ENCODE assay signal across 21 cellular contexts in genomic region chr18:63284173-63284765, GRCh38. TPM values are rescaled to one million over a fixed set of nuclear protein-coding genes. Genes with fewer than 3 reads are reported as not detected.
DNase-seq lines count a peak whose midpoint lies in the region; ATAC-seq, FAIRE-seq and TF ChIP-seq lines count a peak whose summit lies in the region.
"Had no signal": no experiment of that assay in that cellular context is flagged by ENCODE, and none has a peak within 500 bp of the region (broad histone marks: within the 10 kb centered on the region; RNA-seq: fewer than 3 reads in every experiment).

No MANE protein-coding gene starts in this region.

- no peak overlapping the region for H2BK120ac ChIP-seq in mesendoderm (ENCODE audit: low read depth, low read length)

- no peaks in the 10 kb centered on the region for H3K27me3 ChIP-seq in mesendoderm (ENCODE audit: insufficient read depth, low read length, poor library complexity)
- no peaks in the 10 kb centered on the region for H3K27me3 ChIP-seq in subcutaneous abdominal adipose tissue (ENCODE audit: control insufficient read depth in 5 of 5, insufficient read depth in 4 of 5, low read length in 5 of 5)
- H3K27me3 ChIP-seq: heart left ventricle, neural progenitor cell, SJCRH30 had no signal

- peaks cover 23 to 45% (median 27%) of the 10 kb centered on the region in 3 donors for H3K4me1 Mint-ChIP-seq in T-cell
- peaks cover 38% of the 10 kb centered on the region for H3K4me1 Mint-ChIP-seq in stimulated activated naive CD8-positive, alpha-beta T cell treated with anti-CD3 and anti-CD28 coated beads, Interleukin-15, amount 100 ng/mL, for 72 hours

- WGBS in mesendoderm (ENCODE audit: extremely low coverage, insufficient coverage, low lambda C conversion rate): no CpG with 5 or more reads among the region's 5 CpGs

- H3K79me2 ChIP-seq in mesendoderm (ENCODE audit: control insufficient read depth, insufficient read depth, low read length): no peaks in the 10 kb centered on the region

- TF ChIP-seq POLR2A in GM12891 (IDR thresholded peaks at IDR 0.05; ENCODE audit: low read depth, low read length): no peak

- H3K9me3 ChIP-seq in subcutaneous abdominal adipose tissue (ENCODE audit: control insufficient read depth in 5 of 5, low read length in 5 of 5): no peaks in the 10 kb centered on the region
- H3K9me3 ChIP-seq: HAP-1, heart left ventricle, prostate gland, SJCRH30 had no signal

- peak overlapping the region; percentile 45 to 49 for H3K27ac Mint-ChIP-seq in T-cell
- no peak overlapping the region for H3K27ac Mint-ChIP-seq in stimulated activated naive CD8-positive, alpha-beta T cell treated with anti-CD3 and anti-CD28 coated beads, Interleukin-15, amount 100 ng/mL, for 72 hours
- H3K27ac Mint-ChIP-seq: activated T-helper 2 cell treated with anti-CD3 and anti-CD28 coated beads, Interferon-gamma antibody, Interleukin-2, Interleukin-4, amounts not matched to agents 10 μg/mL and 5 μg/mL and 100 μg/mL, durations not matched to agents 14 hours and 24 hours and 36 hours; neural progenitor cell had no signal

- no peaks in the 10 kb centered on the region for H3K9me3 Mint-ChIP-seq in T-cell
- H3K9me3 Mint-ChIP-seq in stimulated activated naive CD8-positive, alpha-beta T cell treated with anti-CD3 and anti-CD28 coated beads, Interleukin-15, amount 100 ng/mL, for 72 hours: peaks cover 0 to 9% of the 10 kb centered on the region in 2 donors
- H3K9me3 Mint-ChIP-seq: activated T-helper 2 cell treated with anti-CD3 and anti-CD28 coated beads, Interferon-gamma antibody, Interleukin-2, Interleukin-4, amounts not matched to agents 10 μg/mL and 5 μg/mL and 100 μg/mL, durations not matched to agents 14 hours and 24 hours and 36 hours; neural progenitor cell had no signal

- H3K56ac ChIP-seq in mesendoderm (ENCODE audit: low read length): no peak overlapping the region

- H2BK15ac ChIP-seq in mesendoderm (replicated peaks; ENCODE audit: low read depth): no peak overlapping the region

- H3K9ac ChIP-seq in mesendoderm (ENCODE audit: low read length) (no peak overlapping the region), subcutaneous abdominal adipose tissue (ENCODE audit: low read length in 5 of 5) (no peak overlapping the region)
- H3K9ac ChIP-seq: neural progenitor cell had no signal

- H3K79me1 ChIP-seq in mesendoderm (ENCODE audit: low read length): no peaks in the 10 kb centered on the region

- peaks cover 42% of the 10 kb centered on the region for H3K36me3 Mint-ChIP-seq in T-cell

- H3K4me3 ChIP-seq in mesendoderm (ENCODE audit: low read length) (no peak overlapping the region), subcutaneous abdominal adipose tissue (ENCODE audit: low read depth in 1 of 5, low read length in 5 of 5) (no peak overlapping the region)
- H3K4me3 ChIP-seq: HAP-1, heart left ventricle, neural progenitor cell, prostate gland, SJCRH30 had no signal

- H3K27ac ChIP-seq in mesendoderm (ENCODE audit: low read depth, low read length): no peak overlapping the region
- H3K27ac ChIP-seq in subcutaneous abdominal adipose tissue (ENCODE audit: low read depth, low read length): peak overlapping the region; percentile 45
- H3K27ac ChIP-seq: neural progenitor cell, SJCRH30 had no signal

- no peak for DNase-seq in GM12891 (ENCODE audit: insufficient read length, low spot score)
- no peak for DNase-seq in T-cell
- no peak for DNase-seq in mesendoderm
- DNase-seq in stimulated activated CD4-positive, alpha-beta T cell treated with anti-CD3 and anti-CD28 coated beads, Interleukin-4, amount 100 ng/mL, for 4 hours: no peak
- DNase-seq in stimulated activated naive CD8-positive, alpha-beta T cell treated with anti-CD3 and anti-CD28 coated beads, Interleukin-15, amount 100 ng/mL, for 72 hours: no peak
- DNase-seq: cortex of kidney; heart left ventricle; midbrain; NCI-H1092; NCI-H2029 treated with DMSO at 0.1 percent for 48 hours; SJCRH30; small intestine; stimulated activated CD4-positive, alpha-beta T cell treated with anti-CD3 and anti-CD28 coated beads, Interleukin-2, amount 100 ng/mL, for 48 hours had no signal

- CTCF ChIA-PET in T-cell (lab: Charles Lee): no interaction called here

- H2AK5ac ChIP-seq in mesendoderm (ENCODE audit: low read length): no peak overlapping the region

- peak; percentile 66 for FAIRE-seq in GM12891 (lab: Jason Lieb, UNC)
- FAIRE-seq: bronchial epithelial cell, endometrium, small intestine had no signal

- peak overlapping the region in 1 of 3 donors; percentile 47 for H3K4me3 Mint-ChIP-seq in T-cell
- H3K4me3 Mint-ChIP-seq in stimulated activated naive CD8-positive, alpha-beta T cell treated with anti-CD3 and anti-CD28 coated beads, Interleukin-15, amount 100 ng/mL, for 72 hours: no peak overlapping the region
- H3K4me3 Mint-ChIP-seq: neural progenitor cell had no signal

- H3K4ac ChIP-seq in mesendoderm (ENCODE audit: low read depth, low read length): no peak overlapping the region

- H3K18ac ChIP-seq in mesendoderm (ENCODE audit: low read length): peak overlapping the region; percentile 39

- H2BK5ac ChIP-seq in mesendoderm (ENCODE audit: low read length): no peak overlapping the region

- POLR2A ChIA-PET in T-cell (lab: Charles Lee): interaction anchor here (0.5 to 0.6 kb wide), 3 partner anchors 23 to 65 kb away, joined by 3 to 4 read pairs (median 3); no protein-coding TSS in a partner anchor

- H3K4me1 ChIP-seq in mesendoderm (ENCODE audit: control insufficient read depth, low read depth, low read length) (no peaks in the 10 kb centered on the region), subcutaneous abdominal adipose tissue (ENCODE audit: control insufficient read depth in 5 of 5, insufficient read depth in 5 of 5, low read length in 5 of 5) (peaks cover 0 to 58% (median 16%) of the 10 kb centered on the region in 5 donors)
- H3K4me1 ChIP-seq: HAP-1, neural progenitor cell, prostate gland, SJCRH30 had no signal

- H3K4me2 ChIP-seq in mesendoderm (ENCODE audit: low read length): no peak overlapping the region
- H3K4me2 ChIP-seq: neural progenitor cell had no signal

- no peak overlapping the region for H3K23ac ChIP-seq in mesendoderm (ENCODE audit: low read length)

- H3K36me3 ChIP-seq in mesendoderm (ENCODE audit: control insufficient read depth, insufficient read depth, low read length) (no peaks in the 10 kb centered on the region), subcutaneous abdominal adipose tissue (ENCODE audit: control insufficient read depth in 5 of 5, insufficient read depth in 5 of 5, low read length in 5 of 5) (peaks cover 0 to 7% (median 0%) of the 10 kb centered on the region in 5 donors)
- H3K36me3 ChIP-seq: HAP-1, neural progenitor cell, prostate gland, SJCRH30 had no signal

- H3K27me3 Mint-ChIP-seq in T-cell: no peaks in the 10 kb centered on the region
- no peaks in the 10 kb centered on the region for H3K27me3 Mint-ChIP-seq in stimulated activated naive CD8-positive, alpha-beta T cell treated with anti-CD3 and anti-CD28 coated beads, Interleukin-15, amount 100 ng/mL, for 72 hours

- no peak overlapping the region for H4K5ac ChIP-seq in mesendoderm (ENCODE audit: low read length)

- ATAC-seq in T-cell (replicated peaks in 1 of 4) (no peak), GM21447 (IDR thresholded peaks at IDR 0.05; ENCODE audit: unreplicated experiment) (no peak)
- ATAC-seq in stimulated activated naive CD8-positive, alpha-beta T cell treated with anti-CD3 and anti-CD28 coated beads, Interleukin-15, amount 100 ng/mL, for 72 hours: no peak

- no peak overlapping the region for H4K8ac ChIP-seq in mesendoderm (ENCODE audit: low read depth, low read length)

TF ChIP-seq in GM12891, 5 proteins besides CTCF, POLR2A, EP300 and RAD21:
- TF ChIP-seq SPI1 (IDR thresholded peaks at IDR 0.05; ENCODE audit: low read depth, low read length) (peak; percentile 68), POLR2AphosphoS5 (IDR thresholded peaks at IDR 0.05; ENCODE audit: low read depth, low read length) (no peak)

RNA-seq across cellular contexts. Expression of gene BCL2, which starts 35.3 kb away (rescaled TPM):
- 25.4 TPM for polyA plus RNA-seq in GM12891 (2012; ENCODE audit: low read depth, missing spikeins)
- total RNA-seq in T-cell: 100 to 1,000 TPM; 113 to 201 (median 123) TPM
- polyA plus RNA-seq in mesendoderm (2013, experiment 1 of 2): 1.5 TPM
- 1.6 TPM for polyA plus RNA-seq in mesendoderm (2013, experiment 2 of 2)

Comparison
In these comparisons a context has a peak if more than half of its experiments do, and no peak if none do; other contexts are left out.
1. H3K27ac Mint-ChIP-seq: peak in T-cell (2 of 2); none in stimulated activated naive CD8-positive, alpha-beta T cell treated with anti-CD3 and anti-CD28 coated beads, Interleukin-15, amount 100 ng/mL, for 72 hours (0 of 2).